ENCODE assay signal across 24 cellular contexts in genomic region chr11:28736256-28736655, GRCh38.
"Had no signal": no experiment of that assay in that cellular context is flagged by ENCODE, and none has a peak within 500 bp of the region (broad histone marks: within the 10 kb centered on the region; RNA-seq: fewer than 3 reads in every experiment).

No MANE protein-coding gene starts in this region.

- H3K9me3 Mint-ChIP-seq: activated B cell treated with CpG ODN at 0.5 μM for 24 hours; activated T-helper 17 cell treated with anti-CD3 and anti-CD28 coated beads, Interleukin-2, amount 50 U/mL, for 72 hours had no signal

- H3K27ac ChIP-seq: brain microvascular endothelial cell had no signal

- H3K36me3 Mint-ChIP-seq: activated naive CD8-positive, alpha-beta T cell had no signal

- H3K4me1 Mint-ChIP-seq: activated B cell treated with CpG ODN at 0.5 μM for 24 hours; activated CD4-positive, alpha-beta T cell treated with anti-CD3 and anti-CD28 coated beads, Interleukin-2, amount 10 ng/mL, durations not matched to agents 24 days and 14 days; activated T-helper 17 cell treated with anti-CD3 and anti-CD28 coated beads, Interleukin-2, amount 50 U/mL, for 72 hours; T-helper 17 cell had no signal

- H3K27ac Mint-ChIP-seq: activated B cell treated with CpG ODN at 0.5 μM for 24 hours; activated CD4-positive, alpha-beta T cell treated with anti-CD3 and anti-CD28 coated beads, Interleukin-2, amount 10 ng/mL, durations not matched to agents 24 days and 14 days; activated naive CD4-positive, alpha-beta T cell treated with anti-CD3 and anti-CD28 coated beads for 36 hours; activated naive CD8-positive, alpha-beta T cell; activated T-helper 17 cell treated with anti-CD3 and anti-CD28 coated beads, Interleukin-2, amount 50 U/mL, for 72 hours; T-helper 17 cell had no signal

- H3K36me3 ChIP-seq: brain microvascular endothelial cell had no signal

- H3K27me3 ChIP-seq: brain microvascular endothelial cell had no signal

- ATAC-seq: activated T-cell treated with anti-CD3 and anti-CD28 coated beads, Interleukin-2, amount 50 U/mL, for 4 hours; activated T-helper 17 cell treated with anti-CD3 and anti-CD28 coated beads, Interleukin-2, amount 50 U/mL, for 72 hours; T-helper 17 cell had no signal

- H3K27me3 Mint-ChIP-seq: activated B cell treated with CpG ODN at 0.5 μM for 24 hours; activated CD4-positive, alpha-beta T cell treated with anti-CD3 and anti-CD28 coated beads, Interleukin-2, amount 10 ng/mL, durations not matched to agents 24 days and 14 days; activated naive CD8-positive, alpha-beta T cell; activated T-helper 17 cell treated with anti-CD3 and anti-CD28 coated beads, Interleukin-2, amount 50 U/mL, for 72 hours; T-helper 17 cell had no signal

- H3K4me3 Mint-ChIP-seq: activated B cell treated with CpG ODN at 0.5 μM for 24 hours; activated CD4-positive, alpha-beta T cell treated with anti-CD3 and anti-CD28 coated beads, Interleukin-2, amount 10 ng/mL, durations not matched to agents 24 days and 14 days; activated naive CD4-positive, alpha-beta T cell treated with anti-CD3 and anti-CD28 coated beads for 36 hours; activated naive CD8-positive, alpha-beta T cell; activated T-cell treated with anti-CD3 and anti-CD28 coated beads, Interleukin-2, amount 50 U/mL, for 4 hours; activated T-helper 17 cell treated with anti-CD3 and anti-CD28 coated beads, Interleukin-2, amount 50 U/mL, for 72 hours; T-helper 17 cell had no signal

- DNase-seq: activated B cell treated with CpG ODN at 0.5 μM for 24 hours; activated CD4-positive, alpha-beta T cell treated with anti-CD3 and anti-CD28 coated beads for 1 hour; activated CD4-positive, alpha-beta T cell treated with anti-CD3 and anti-CD28 coated beads, Interleukin-2, amount 10 ng/mL, durations not matched to agents 24 days and 14 days; activated CD4-positive, alpha-beta T cell treated with anti-CD3 and anti-CD28 coated beads, Interleukin-2, amount 50 U/mL, for 48 hours; activated CD8-positive, alpha-beta memory T cell treated with anti-CD3 and anti-CD28 coated beads for 24 hours; activated gamma-delta T cell; activated naive CD4-positive, alpha-beta T cell treated with anti-CD3 and anti-CD28 coated beads for 36 hours; activated T-cell treated with anti-CD3 and anti-CD28 coated beads, Interleukin-2, amount 50 U/mL, for 4 hours; brain microvascular endothelial cell; cerebellar nuclear complex; Kasumi-1; NCI-H1092 treated with DMSO at 0.1 percent for 48 hours; NCI-H1417 treated with DMSO at 0.1 percent for 48 hours; NCI-H1694; NCI-H2029; NCI-H2171 treated with DMSO at 0.1 percent for 48 hours; NCI-H510A; NCI-H526 treated with DMSO at 0.1 percent for 48 hours; NCI-H82; SIG-M5; T-helper 17 cell; T-helper 9 cell had no signal
